Comparison of ENCODE assay signal across 15 cellular contexts in the genomic region with DNA sequence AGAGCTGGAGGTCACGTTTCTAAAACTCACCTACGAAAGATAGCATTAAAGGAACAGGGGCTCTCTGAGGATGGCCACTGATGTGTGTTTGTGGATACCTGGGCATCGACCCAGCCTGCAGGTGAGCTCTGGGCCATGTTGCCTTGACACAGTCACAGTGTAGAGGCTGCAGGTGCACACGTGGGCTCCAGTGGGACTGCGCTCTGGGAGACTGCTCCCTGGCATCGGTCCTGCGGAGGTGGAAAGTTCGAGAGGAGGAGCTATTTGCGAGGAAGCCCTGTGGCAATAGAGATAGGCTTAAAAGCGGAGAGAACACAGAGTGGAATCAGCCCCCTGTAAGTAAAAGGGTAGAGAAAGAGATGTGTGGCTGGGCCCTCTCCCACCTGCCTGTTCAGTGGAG. TPM values are rescaled to one million over a fixed set of nuclear protein-coding genes. Genes with fewer than 3 reads are reported as not detected.
DNase-seq lines count a peak whose midpoint lies in the region; ATAC-seq, FAIRE-seq and TF ChIP-seq lines count a peak whose summit lies in the region.
"Had no signal": no experiment of that assay in that cellular context is flagged by ENCODE, and none has a peak within 500 bp of the region (broad histone marks: within the 10 kb centered on the region; RNA-seq: fewer than 3 reads in every experiment).

No MANE protein-coding gene starts in this region.

- WGBS in GM12878 (ENCODE audit: insufficient coverage, insufficient replicate concordance, low lambda C conversion rate, missing lambda C conversion rate) = 93% methylated on average over 10 of the region's 10 CpGs

- no peak overlapping the region for H3K4me3 ChIP-seq in A673 (ENCODE audit: low read depth, low read length, poor library complexity, severe bottlenecking)
- no peak overlapping the region for H3K4me3 ChIP-seq in Caco-2 (ENCODE audit: low read depth, low read length)
- H3K4me3 ChIP-seq in GM12878 = no peak overlapping the region
- no peak overlapping the region for H3K4me3 ChIP-seq in osteoblast (ENCODE audit: insufficient read depth, low read length)
- H3K4me3 ChIP-seq in vagina = no peak overlapping the region

- H3K27me3 Mint-ChIP-seq in Caco-2 (ENCODE audit: insufficient read depth, unreplicated experiment) = no peaks in the 10 kb centered on the region

- H3K36me3 ChIP-seq in A673 (ENCODE audit: insufficient read depth, low read length, poor library complexity, severe bottlenecking) (peaks cover 20% of the 10 kb centered on the region), Caco-2 (ENCODE audit: control insufficient read depth, insufficient read depth, low read length) (peaks cover 2% of the 10 kb centered on the region; the same call in 1 of the 2 replicates), GM12878 (ENCODE audit: control insufficient read depth in 2 of 2, insufficient read depth in 2 of 2, low read length in 1 of 2) (peaks cover 9 to 17% of the 10 kb centered on the region in 2 experiments), osteoblast (ENCODE audit: insufficient read depth, low read length) (peaks cover 28% of the 10 kb centered on the region), vagina (peaks cover 0 to 34% of the 10 kb centered on the region in 2 donors)

- no peaks in the 10 kb centered on the region for H3K4me1 ChIP-seq in A673 (ENCODE audit: insufficient read depth, low read length, poor library complexity, severe bottlenecking)
- peaks cover 14% of the 10 kb centered on the region for H3K4me1 ChIP-seq in Caco-2
- no peaks in the 10 kb centered on the region for H3K4me1 ChIP-seq in GM12878 (ENCODE audit: control insufficient read depth, insufficient read depth, low read length)
- peaks cover 8% of the 10 kb centered on the region for H3K4me1 ChIP-seq in osteoblast (ENCODE audit: insufficient read depth, low read length)
- no peaks in the 10 kb centered on the region for H3K4me1 ChIP-seq in foreskin keratinocyte
- peaks cover 4% of the 10 kb centered on the region for H3K4me1 ChIP-seq in vagina

- H3K4me1 Mint-ChIP-seq in Caco-2 (ENCODE audit: low read depth, unreplicated experiment) = peaks cover 7% of the 10 kb centered on the region

- peaks cover 53% of the 10 kb centered on the region for H3K36me3 Mint-ChIP-seq in Caco-2 (ENCODE audit: insufficient read depth, unreplicated experiment)

- SMC1A ChIA-PET in GM12878 (lab: Charles Lee; ENCODE audit: uncharacterized antibody, unreplicated experiment) = interaction anchor here (0.8 to 0.9 kb wide), 2 partner anchors 15 to 120 kb away, joined by 3 read pairs; no protein-coding TSS in a partner anchor

- TF ChIP-seq POLR2A in GM12878 (IDR thresholded peaks at IDR 0.05; ENCODE audit: low read depth, low read length) = no peak
- no peak for TF ChIP-seq POLR2A in vagina (IDR thresholded peaks at IDR 0.05)

- CTCF ChIA-PET in A673 (lab: Charles Lee) = no interaction called here
- CTCF ChIA-PET in Caco-2 (lab: Charles Lee) = interaction anchor here (0.6 kb wide), 1 partner anchor 51 kb away, joined by 3 read pairs; no protein-coding TSS in a partner anchor
- CTCF ChIA-PET in GM12878 (lab: Yijun Ruan, JAX) = no interaction called here

- intact Hi-C loops in A673 (cut with micrococcal nuclease; ENCODE audit: unreplicated experiment) = no loop called here
- intact Hi-C loops in Caco-2 (cut with micrococcal nuclease; ENCODE audit: unreplicated experiment) = no loop called here
- intact Hi-C loops in GM12878 (cut with micrococcal nuclease; ENCODE audit: unreplicated experiment) = no loop called here
- intact Hi-C loops in vagina (cut with DNase I) = no loop called here

- ATAC-seq in GM12878 = no peak
- ATAC-seq in foreskin keratinocyte = no peak

- no peak overlapping the region for H3K27ac ChIP-seq in A673 (ENCODE audit: low read depth, low read length, poor library complexity, severe bottlenecking)
- no peak overlapping the region for H3K27ac ChIP-seq in GM12878 (ENCODE audit: control insufficient read depth, insufficient read depth)
- no peak overlapping the region for H3K27ac ChIP-seq in osteoblast (ENCODE audit: low read depth, low read length)
- H3K27ac ChIP-seq in foreskin keratinocyte = no peak overlapping the region
- no peak overlapping the region for H3K27ac ChIP-seq in vagina

- RAD21 ChIA-PET in GM12878 (lab: Charles Lee; ENCODE audit: unreplicated experiment) = no interaction called here

- POLR2A ChIA-PET in A673 (lab: Charles Lee; ENCODE audit: low non-redundant PET) (no interaction called here), Caco-2 (lab: Charles Lee) (no interaction called here), GM12878 (lab: Charles Lee) (no interaction called here)

- H3K4me3 Mint-ChIP-seq in Caco-2 (ENCODE audit: unreplicated experiment) = no peak overlapping the region

- no peak for TF ChIP-seq CTCF in A673 (conservative IDR thresholded peaks at IDR 0.05; ENCODE audit: low read depth, low read length)
- TF ChIP-seq CTCF in Caco-2 (IDR thresholded peaks at IDR 0.05; ENCODE audit: insufficient read depth in 1 of 2, low read depth in 1 of 2, low read length in 1 of 2, severe bottlenecking in 1 of 2, unreplicated experiment in 1 of 2) = no peak
- no peak for TF ChIP-seq CTCF in GM12878 (IDR thresholded peaks at IDR 0.05 in 2 of 3, conservative IDR thresholded peaks at IDR 0.05 in 1 of 3; ENCODE audit: control insufficient read depth in 2 of 3, extremely low read depth in 1 of 3, insufficient read depth in 1 of 3, low read depth in 3 of 3, low read length in 3 of 3)
- no peak for TF ChIP-seq CTCF in osteoblast (IDR thresholded peaks at IDR 0.05; ENCODE audit: extremely low read depth, low read depth, low read length)
- TF ChIP-seq CTCF in foreskin keratinocyte (conservative IDR thresholded peaks at IDR 0.05) = no peak
- TF ChIP-seq CTCF in vagina (IDR thresholded peaks at IDR 0.05) = no peak

- no peak for DNase-seq in A673 (ENCODE audit: low spot score)
- DNase-seq in Caco-2 = no peak
- DNase-seq in GM12878 (ENCODE audit: low read depth, low spot score) = no peak
- peak; percentile 59 for DNase-seq in osteoblast (ENCODE audit: insufficient read length, low spot score, missing footprints)
- no peak for DNase-seq in foreskin keratinocyte
- no peak for DNase-seq in activated gamma-delta T cell treated with Interleukin-2 at 50 U/mL for 16 hours
- no peak for DNase-seq in vagina (ENCODE audit: extremely low spot score in 2 of 2)
- DNase-seq: ACHN, DMS153, EL, MV-4-11, NCI-H1436, NCI-H2029 treated with DMSO at 0.1 percent for 48 hours, NCI-H510A, NCI-H82 had no signal

- H3K9me3 Mint-ChIP-seq in Caco-2 (ENCODE audit: unreplicated experiment) = no peaks in the 10 kb centered on the region

- H3K9ac ChIP-seq in GM12878 (ENCODE audit: control insufficient read depth, insufficient read depth, low read length) = no peak overlapping the region

- in situ Hi-C loops in GM12878 (cut with MboI) = no loop called here

- H2AFZ ChIP-seq in GM12878 (ENCODE audit: control insufficient read depth, low read depth, low read length) (no peak overlapping the region), osteoblast (ENCODE audit: low read length) (no peak overlapping the region)

- no peak for TF ChIP-seq EP300 in GM12878 (IDR thresholded peaks at IDR 0.05; ENCODE audit: borderline replicate concordance in 1 of 2, control insufficient read depth in 1 of 2, low read depth in 2 of 2, low read length in 2 of 2)

- H3K9me3 ChIP-seq in A673 (ENCODE audit: low read depth, low read length, poor library complexity, severe bottlenecking) = no peaks in the 10 kb centered on the region
- H3K9me3 ChIP-seq in Caco-2 = no peaks in the 10 kb centered on the region
- no peaks in the 10 kb centered on the region for H3K9me3 ChIP-seq in GM12878 (replicated peaks; ENCODE audit: control insufficient read depth, insufficient read depth, low read length)
- H3K9me3 ChIP-seq in osteoblast (ENCODE audit: low read depth, low read length) = no peaks in the 10 kb centered on the region
- H3K9me3 ChIP-seq in vagina = no peaks in the 10 kb centered on the region

- H4K20me1 ChIP-seq in GM12878 (ENCODE audit: control insufficient read depth, insufficient read depth) = no peaks in the 10 kb centered on the region
- H4K20me1 ChIP-seq in osteoblast (ENCODE audit: insufficient read depth, low read length) = no peaks in the 10 kb centered on the region

- H3K27ac Mint-ChIP-seq in Caco-2 (ENCODE audit: unreplicated experiment) = no peak overlapping the region

- FAIRE-seq in GM12878 (lab: Jason Lieb, UNC) = no peak

- no peaks in the 10 kb centered on the region for H3K79me2 ChIP-seq in GM12878 (ENCODE audit: control insufficient read depth, insufficient read depth, low read length)
- no peaks in the 10 kb centered on the region for H3K79me2 ChIP-seq in osteoblast (ENCODE audit: insufficient read depth, low read length)

- no peak for TF ChIP-seq RAD21 in GM12878 (IDR thresholded peaks at IDR 0.05; ENCODE audit: insufficient read depth, low read depth, low read length)

- TSS peak; percentile 54 for BruUV-seq in A673 (replicated peaks; lab: Mats Ljungman, UMichigan)
- TSS peak; percentile 43 for BruUV-seq in Caco-2 (replicated peaks; lab: Mats Ljungman, UMichigan)
- BruUV-seq in GM12878 (replicated peaks; lab: Mats Ljungman, UMichigan) = TSS peak; percentile 57

- H3K4me2 ChIP-seq in GM12878 (ENCODE audit: control insufficient read depth, insufficient read depth) (no peak overlapping the region), osteoblast (ENCODE audit: insufficient read depth, low read length) (no peak overlapping the region)

- H3K27me3 ChIP-seq in A673 (replicated peaks; ENCODE audit: insufficient read depth, low read depth, low read length, poor library complexity) (no peaks in the 10 kb centered on the region), Caco-2 (replicated peaks; ENCODE audit: control insufficient read depth, insufficient read depth, low read length) (no peaks in the 10 kb centered on the region), GM12878 (replicated peaks in 1 of 2; ENCODE audit: control insufficient read depth in 2 of 2, insufficient read depth in 2 of 2, low read length in 1 of 2) (no peaks in the 10 kb centered on the region), osteoblast (ENCODE audit: insufficient read depth, low read length) (no peaks in the 10 kb centered on the region), foreskin keratinocyte (no peaks in the 10 kb centered on the region), vagina (no peaks in the 10 kb centered on the region)

RNA-seq across cellular contexts. Expression of gene TADA2B, which starts 12.3 kb away (rescaled TPM):
- total RNA-seq in A673 (2021) (15.2 and 15.4 TPM in 2 replicates), Caco-2 (2022) (17.2 and 21.8 TPM in 2 replicates), GM12878 (2014; rRNA removed) (8.9 and 9.0 TPM in 2 replicates), GM12878 (2014; rRNA removed; fragmentation: Illumina TruSeq; extraction: Trizol) (6.7 and 6.9 TPM in 2 replicates), GM12878 (2021) (12.0 TPM in 2 replicates), osteoblast (12.7 and 13.0 TPM in 2 replicates), foreskin keratinocyte (10.0 and 11.0 TPM in 2 replicates), vagina (12.0 TPM)
- 9.2 and 10.5 TPM in 2 replicates for total RNA-seq in GM12878 (2013; cell fraction: nucleolus; rRNA removed)
- polyA plus RNA-seq in GM12878 (2011; ENCODE audit: low read depth) = 5.4 TPM
- polyA plus RNA-seq in GM12878 (2011; rRNA removed) (3.7 and 4.3 TPM in 2 replicates), GM12878 (2014; fragmentation: Illumina TruSeq; extraction: Trizol) (6.6 and 7.2 TPM in 2 replicates), GM12878 (2014; fragmentation: Nextera tagmentation; extraction: Ambion mirVana) (1 to 10 TPM in 1 of 2 experiments, under 1 TPM in 1; 0.66 to 1.2 TPM), GM12878 (2014; rRNA removed) (7.7 and 7.9 TPM in 2 replicates), GM12878 (2016; fragmentation: Nextera tagmentation; extraction: Ambion mirVana) (1 to 10 TPM; 1.1 to 1.3 TPM), foreskin keratinocyte (5.1 and 5.5 TPM in 2 replicates)
- polyA plus RNA-seq in GM12878 (2011; cell fraction: cytosol; rRNA removed) = 5.5 and 6.6 TPM in 2 replicates
- polyA plus RNA-seq in GM12878 (2011; cell fraction: nucleus; rRNA removed) = 9.5 and 13.3 TPM in 2 replicates
- polyA plus RNA-seq in GM12878 (2012) = 6.8 and 9.0 TPM in 2 replicates
- polyA minus RNA-seq in GM12878 (2011; rRNA and poly(A)+ RNA removed) = 4.1 and 7.7 TPM in 2 replicates
- polyA minus RNA-seq in GM12878 (2011; cell fraction: cytosol; rRNA and poly(A)+ RNA removed) = 5.0 and 5.9 TPM in 2 replicates
- 4.4 and 8.4 TPM in 2 replicates for polyA minus RNA-seq in GM12878 (2011; cell fraction: nucleus; rRNA and poly(A)+ RNA removed)

RNA-seq across cellular contexts. Expression of gene GRPEL1, which starts 37.0 kb away (rescaled TPM):
- total RNA-seq in A673 (2021) (70.1 and 78.2 TPM in 2 replicates), Caco-2 (2022) (47.3 and 51.7 TPM in 2 replicates), GM12878 (2014; rRNA removed) (30.8 and 43.6 TPM in 2 replicates), GM12878 (2014; rRNA removed; fragmentation: Illumina TruSeq; extraction: Trizol) (54.7 and 62.7 TPM in 2 replicates), GM12878 (2021) (44.1 and 48.8 TPM in 2 replicates), osteoblast (10.3 and 21.0 TPM in 2 replicates), foreskin keratinocyte (64.5 and 71.9 TPM in 2 replicates), vagina (11.0 TPM)
- 32.9 and 36.4 TPM in 2 replicates for total RNA-seq in GM12878 (2013; cell fraction: nucleolus; rRNA removed)
- polyA plus RNA-seq in GM12878 (2011; ENCODE audit: low read depth) = 22.3 TPM
- polyA plus RNA-seq in GM12878 (2011; rRNA removed) (53.4 and 67.2 TPM in 2 replicates), GM12878 (2014; fragmentation: Illumina TruSeq; extraction: Trizol) (59.2 and 72.5 TPM in 2 replicates), GM12878 (2014; fragmentation: Nextera tagmentation; extraction: Ambion mirVana) (100 to 1,000 TPM; 103 to 119 TPM), GM12878 (2014; rRNA removed) (40.7 and 42.6 TPM in 2 replicates), GM12878 (2016; fragmentation: Nextera tagmentation; extraction: Ambion mirVana) (10 to 100 TPM; 80.1 to 82.8 TPM), foreskin keratinocyte (73.6 and 87.9 TPM in 2 replicates)
- polyA plus RNA-seq in GM12878 (2011; cell fraction: cytosol; rRNA removed) = 32.1 and 35.7 TPM in 2 replicates
- 28.7 and 29.2 TPM in 2 replicates for polyA plus RNA-seq in GM12878 (2011; cell fraction: nucleus; rRNA removed)
- polyA plus RNA-seq in GM12878 (2012) = 26.4 and 30.6 TPM in 2 replicates
- 33.1 and 35.9 TPM in 2 replicates for polyA minus RNA-seq in GM12878 (2011; rRNA and poly(A)+ RNA removed)
- 8.5 and 9.4 TPM in 2 replicates for polyA minus RNA-seq in GM12878 (2011; cell fraction: cytosol; rRNA and poly(A)+ RNA removed)
- polyA minus RNA-seq in GM12878 (2011; cell fraction: nucleus; rRNA and poly(A)+ RNA removed) = 22.7 and 31.9 TPM in 2 replicates
